28 cellular contexts compared by ENCODE assay signal in genomic region chr20:49039854-49040253, GRCh38.
"Had no signal": no experiment of that assay in that cellular context is flagged by ENCODE, and none has a peak within 500 bp of the region (broad histone marks: within the 10 kb centered on the region; RNA-seq: fewer than 3 reads in every experiment).

No MANE protein-coding gene starts in this region.

- H3K9me3 Mint-ChIP-seq: activated CD4-positive, alpha-beta memory T cell treated with anti-CD3 and anti-CD28 coated beads, Interleukin-2, amount 10 ng/mL, durations not matched to agents 7 days and 5 days; activated naive CD4-positive, alpha-beta T cell treated with anti-CD3 and anti-CD28 coated beads, Interleukin-2, amount 10 ng/mL, durations not matched to agents 7 days and 5 days; activated naive CD8-positive, alpha-beta T cell treated with anti-CD3 and anti-CD28 coated beads, Interleukin-2, amount 50 U/mL, for 24 hours; T-helper 2 cell treated with Interferon-gamma antibody and Interleukin-4, amounts not matched to agents 5 μg/mL and 100 μg/mL, for 36 hours had no signal

- H3K27ac Mint-ChIP-seq: activated CD4-positive, alpha-beta memory T cell treated with anti-CD3 and anti-CD28 coated beads, Interleukin-2, amount 10 ng/mL, durations not matched to agents 7 days and 5 days; activated CD8-positive, alpha-beta memory T cell treated with anti-CD3 and anti-CD28 coated beads, Interleukin-2, amount 10 ng/mL, durations not matched to agents 7 days and 5 days; activated naive CD4-positive, alpha-beta T cell treated with anti-CD3 and anti-CD28 coated beads, Interleukin-2, amount 10 ng/mL, durations not matched to agents 7 days and 5 days; activated naive CD8-positive, alpha-beta T cell; activated naive CD8-positive, alpha-beta T cell treated with anti-CD3 and anti-CD28 coated beads, Interleukin-2, amount 50 U/mL, for 24 hours; brain; T-helper 2 cell treated with Interferon-gamma antibody and Interleukin-4, amounts not matched to agents 5 μg/mL and 100 μg/mL, for 36 hours had no signal

- H3K4me3 ChIP-seq: SJCRH30, SK-N-MC had no signal

- H3K4me3 Mint-ChIP-seq: activated CD4-positive, alpha-beta memory T cell treated with anti-CD3 and anti-CD28 coated beads, Interleukin-2, amount 10 ng/mL, durations not matched to agents 7 days and 5 days; activated CD8-positive, alpha-beta memory T cell treated with anti-CD3 and anti-CD28 coated beads, Interleukin-2, amount 10 ng/mL, durations not matched to agents 7 days and 5 days; activated naive CD4-positive, alpha-beta T cell treated with anti-CD3 and anti-CD28 coated beads, Interleukin-2, amount 10 ng/mL, durations not matched to agents 7 days and 5 days; activated naive CD8-positive, alpha-beta T cell; activated naive CD8-positive, alpha-beta T cell treated with anti-CD3 and anti-CD28 coated beads, Interleukin-2, amount 50 U/mL, for 24 hours; brain; T-helper 2 cell treated with Interferon-gamma antibody and Interleukin-4, amounts not matched to agents 5 μg/mL and 100 μg/mL, for 36 hours had no signal

- H3K36me3 Mint-ChIP-seq: activated naive CD8-positive, alpha-beta T cell; brain had no signal

- H3K27ac ChIP-seq: SJCRH30, SK-N-MC had no signal

- H3K9me3 ChIP-seq: SJCRH30 had no signal

- H3K27me3 ChIP-seq: SJCRH30 had no signal

- H3K27me3 Mint-ChIP-seq: activated CD4-positive, alpha-beta memory T cell treated with anti-CD3 and anti-CD28 coated beads, Interleukin-2, amount 10 ng/mL, durations not matched to agents 7 days and 5 days; activated CD8-positive, alpha-beta memory T cell treated with anti-CD3 and anti-CD28 coated beads, Interleukin-2, amount 10 ng/mL, durations not matched to agents 7 days and 5 days; activated naive CD8-positive, alpha-beta T cell; activated naive CD8-positive, alpha-beta T cell treated with anti-CD3 and anti-CD28 coated beads, Interleukin-2, amount 50 U/mL, for 24 hours had no signal

- ATAC-seq: activated CD4-positive, CD25-positive, alpha-beta regulatory T cell treated with anti-CD3 and anti-CD28 coated beads, Interleukin-2, amount 50 U/mL, for 24 hours; activated CD8-positive, alpha-beta memory T cell treated with anti-CD3 and anti-CD28 coated beads, Interleukin-2, amount 10 ng/mL, durations not matched to agents 7 days and 5 days; activated naive CD8-positive, alpha-beta T cell treated with anti-CD3 and anti-CD28 coated beads, Interleukin-2, amount 50 U/mL, for 24 hours; Panc1 had no signal

- H3K4me1 ChIP-seq: SJCRH30 had no signal

- DNase-seq: activated CD4-positive, alpha-beta memory T cell treated with anti-CD3 and anti-CD28 coated beads, Interleukin-2, amount 10 ng/mL, durations not matched to agents 7 days and 5 days; activated CD4-positive, alpha-beta T cell treated with anti-CD3 and anti-CD28 coated beads for 4 hours; activated CD4-positive, alpha-beta T cell treated with anti-CD3 and anti-CD28 coated beads, Interleukin-2, amount 50 U/mL, for 1 hour; activated CD8-positive, alpha-beta memory T cell treated with anti-CD3 and anti-CD28 coated beads for 24 hours; activated CD8-positive, alpha-beta memory T cell treated with anti-CD3 and anti-CD28 coated beads, Interleukin-2, amount 10 ng/mL, durations not matched to agents 7 days and 5 days; activated CD8-positive, alpha-beta memory T cell treated with anti-CD3 and anti-CD28 coated beads, Interleukin-2, amount 50 U/mL, for 48 hours; activated effector memory CD4-positive, alpha-beta T cell treated with Interleukin-2 at 50 U/mL for 16 hours; activated naive CD4-positive, alpha-beta T cell treated with anti-CD3 and anti-CD28 coated beads, Interleukin-2, amount 10 ng/mL, durations not matched to agents 7 days and 5 days; activated naive CD8-positive, alpha-beta T cell treated with anti-CD3 and anti-CD28 coated beads, Interleukin-2, amount 50 U/mL, for 24 hours; activated T-cell treated with anti-CD3 and anti-CD28 coated beads, Interleukin-2, amount 50 U/mL, for 48 hours; anterior cingulate cortex; caudate nucleus; cerebellar nuclear complex; NCI-H1092 treated with DMSO at 0.1 percent for 48 hours; NCI-H1417; NCI-H1930; NCI-H2081 treated with DMSO at 0.1 percent for 48 hours; NCI-H226; NCI-H446 treated with DMSO at 0.1 percent for 48 hours; NCI-H524 treated with DMSO at 0.1 percent for 48 hours; SHP77; SJCRH30 had no signal
